In the genomic region with DNA sequence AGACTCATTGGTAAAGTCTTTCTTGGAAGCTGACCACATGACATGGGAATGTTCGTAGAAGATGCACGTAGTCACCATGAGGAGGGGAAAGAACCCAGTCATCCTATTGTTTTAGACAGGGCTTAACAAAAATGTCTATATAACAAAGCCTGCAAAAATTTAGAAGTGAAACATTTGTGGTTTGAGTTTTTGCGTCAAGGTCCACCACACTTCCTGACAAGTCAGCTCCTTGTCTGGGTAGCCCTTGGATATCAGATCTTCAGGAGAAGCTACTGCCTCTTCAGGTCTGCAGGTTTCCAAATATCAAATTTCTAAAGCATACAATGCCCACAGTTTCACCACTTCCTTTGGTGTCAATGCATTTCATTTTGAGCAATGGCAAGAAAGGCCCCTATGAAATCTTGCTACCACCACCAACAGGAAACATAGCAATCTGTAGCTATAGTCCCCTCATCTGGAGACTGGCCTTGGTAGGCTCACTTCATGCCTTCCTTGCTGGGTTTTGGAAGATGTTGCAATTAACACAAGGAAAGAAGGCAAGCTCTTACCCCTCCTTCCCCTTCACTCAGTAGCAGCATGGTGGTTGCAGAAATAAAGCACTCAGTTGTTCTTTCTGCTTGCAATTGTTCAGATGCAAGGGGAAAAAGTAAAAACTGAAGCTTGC, we compare ENCODE assay signal across 9 cellular contexts.
DNase-seq lines count a peak whose midpoint lies in the region; ATAC-seq and TF ChIP-seq lines count a peak whose summit lies in the region.
"Had no signal": no experiment of that assay in that cellular context is flagged by ENCODE, and none has a peak within 500 bp of the region (broad histone marks: within the 10 kb centered on the region; RNA-seq: fewer than 3 reads in every experiment).

No MANE protein-coding gene starts in this region.

- H3K9me3 Mint-ChIP-seq in activated B cell treated with CpG ODN at 0.5 μM for 24 hours (no peaks in the 10 kb centered on the region), endodermal cell (peaks cover 18% of the 10 kb centered on the region)

- peak overlapping the region; percentile 67 to 83 (median 78) for H3K9ac ChIP-seq in BLaER1 treated with 17β-estradiol and CSF1 and Interleukin-3, amounts not matched to agents 10 nM and 100 nM
- H3K9ac ChIP-seq in endodermal cell (ENCODE audit: extremely low read depth, low read length, poor library complexity, severe bottlenecking), result no peak overlapping the region

- H3K36me3 ChIP-seq in BLaER1 treated with 17β-estradiol and CSF1 and Interleukin-3, amounts not matched to agents 10 nM and 100 nM, result no peaks in the 10 kb centered on the region
- H3K36me3 ChIP-seq in esophagus squamous epithelium (no peaks in the 10 kb centered on the region), endodermal cell (ENCODE audit: control insufficient read depth, insufficient read depth, low read length) (no peaks in the 10 kb centered on the region)

- peaks cover 40 to 91% (median 78%) of the 10 kb centered on the region in 10 experiments for H3K4me1 ChIP-seq in BLaER1 treated with 17β-estradiol and CSF1 and Interleukin-3, amounts not matched to agents 10 nM and 100 nM
- H3K4me1 ChIP-seq in esophagus squamous epithelium (peaks cover 0 to 16% (median 4%) of the 10 kb centered on the region in 3 donors), endodermal cell (ENCODE audit: control insufficient read depth, insufficient read depth, low read length) (no peaks in the 10 kb centered on the region)

- WGBS in esophagus squamous epithelium, 2 donors, result 60 to 82% methylated on average over 2 to 3 of the region's 3 CpGs
- 98 to 100% methylated on average over 2 to 3 of the region's 3 CpGs for WGBS in endodermal cell (ENCODE audit: insufficient coverage in 1 of 2, insufficient read length in 1 of 2), 2 experiments

- POLR2A ChIA-PET in activated B cell treated with CpG ODN at 0.5 μM for 24 hours (lab: Charles Lee), result interaction anchor here (0.5 to 1.4 kb wide), 3 partner anchors 28 to 261 kb away, joined by 3 to 6 read pairs (median 6); no protein-coding TSS in a partner anchor

- peaks cover 28% of the 10 kb centered on the region for H3K4me1 Mint-ChIP-seq in activated B cell treated with CpG ODN at 0.5 μM for 24 hours
- peaks cover 19% of the 10 kb centered on the region for H3K4me1 Mint-ChIP-seq in endodermal cell

- H3K27ac Mint-ChIP-seq in activated B cell treated with CpG ODN at 0.5 μM for 24 hours (no peak overlapping the region), endodermal cell (no peak overlapping the region)

- H3K27me3 ChIP-seq in BLaER1 treated with 17β-estradiol and CSF1 and Interleukin-3, amounts not matched to agents 10 nM and 100 nM, result no peaks in the 10 kb centered on the region
- H3K27me3 ChIP-seq in esophagus squamous epithelium (no peaks in the 10 kb centered on the region), endodermal cell (ENCODE audit: control insufficient read depth, insufficient read depth, low read length, poor library complexity, severe bottlenecking) (no peaks in the 10 kb centered on the region)

- peak overlapping the region in 7 of 10 experiments; percentile 12 to 57 (median 33); a peak in 9 of 20 replicates for H3K4me3 ChIP-seq in BLaER1 treated with 17β-estradiol and CSF1 and Interleukin-3, amounts not matched to agents 10 nM and 100 nM
- no peak overlapping the region for H3K4me3 ChIP-seq in esophagus squamous epithelium
- no peak overlapping the region for H3K4me3 ChIP-seq in endodermal cell (ENCODE audit: low read length)

- intact Hi-C loops in activated B cell treated with CpG ODN at 0.5 μM for 24 hours (cut with micrococcal nuclease) (loop anchor here (1.0 kb wide), 1 partner anchor 178 kb away; the partner anchor contains the start of gene SIPA1L1), esophagus squamous epithelium (cut with DNase I) (no loop called here)

- TF ChIP-seq CTCF in activated B cell treated with CpG ODN at 0.5 μM for 24 hours (IDR thresholded peaks at IDR 0.05), result no peak
- no peak for TF ChIP-seq CTCF in esophagus squamous epithelium (IDR thresholded peaks at IDR 0.05)
- TF ChIP-seq CTCF in endodermal cell (conservative IDR thresholded peaks at IDR 0.05), result no peak

- H3K4me3 Mint-ChIP-seq in activated B cell treated with CpG ODN at 0.5 μM for 24 hours, result no peak overlapping the region
- H3K4me3 Mint-ChIP-seq in endodermal cell, result no peak overlapping the region

- peak overlapping the region; percentile 56 to 91 (median 83) for H3K4me2 ChIP-seq in BLaER1 treated with 17β-estradiol and CSF1 and Interleukin-3, amounts not matched to agents 10 nM and 100 nM

- DNase-seq in activated B cell treated with CpG ODN at 0.5 μM for 24 hours (no peak), kidney glomerular epithelial cell (lab: John Stamatoyannopoulos, UW) (peak; percentile 73), UCSD-AML1 (lab: John Stamatoyannopoulos, UW; ENCODE audit: unreplicated experiment) (no peak), NCI-H2029 treated with DMSO at 0.1 percent for 48 hours (lab: John Stamatoyannopoulos, UW) (no peak), esophagus squamous epithelium (lab: John Stamatoyannopoulos, UW) (no peak), endodermal cell (no peak)

- H3K36me3 Mint-ChIP-seq in activated B cell treated with CpG ODN at 0.5 μM for 24 hours (ENCODE audit: low read depth) (no peaks in the 10 kb centered on the region), endodermal cell (ENCODE audit: low read depth) (no peaks in the 10 kb centered on the region)

- peak; percentile 47 for ATAC-seq in HG02610 (IDR thresholded peaks at IDR 0.05; ENCODE audit: unreplicated experiment)
- ATAC-seq in activated B cell treated with CpG ODN at 0.5 μM for 24 hours (ENCODE audit: low read depth), result peak; percentile 23
- ATAC-seq: Right ventricle myocardium inferior had no signal

- CTCF ChIA-PET in activated B cell treated with CpG ODN at 0.5 μM for 24 hours (lab: Charles Lee), result interaction anchor here (1.1 to 4.4 kb wide), 7 partner anchors 39 to 613 kb away, joined by 3 to 34 read pairs (median 6); partner anchors contain the start of gene SIPA1L1

- H4K20me1 ChIP-seq in BLaER1 treated with 17β-estradiol and CSF1 and Interleukin-3, amounts not matched to agents 10 nM and 100 nM, result no peaks in the 10 kb centered on the region

- H3K27me3 Mint-ChIP-seq in activated B cell treated with CpG ODN at 0.5 μM for 24 hours, result no peaks in the 10 kb centered on the region
- no peaks in the 10 kb centered on the region for H3K27me3 Mint-ChIP-seq in endodermal cell (ENCODE audit: insufficient read depth)

- peak overlapping the region; percentile 81 to 98 (median 93) for H3K27ac ChIP-seq in BLaER1 treated with 17β-estradiol and CSF1 and Interleukin-3, amounts not matched to agents 10 nM and 100 nM
- H3K27ac ChIP-seq in esophagus squamous epithelium (peak overlapping the region in 1 of 4 donors; percentile 52), endodermal cell (ENCODE audit: low read depth, low read length) (no peak overlapping the region)

- no peak for TF ChIP-seq POLR2A in esophagus squamous epithelium (IDR thresholded peaks at IDR 0.05)

- peaks cover 0 to 24% (median 0%) of the 10 kb centered on the region in 11 experiments; a peak in 7 of 22 replicates for H3K9me3 ChIP-seq in BLaER1 treated with 17β-estradiol and CSF1 and Interleukin-3, amounts not matched to agents 10 nM and 100 nM (replicated peaks in 1 of 11)
- H3K9me3 ChIP-seq in esophagus squamous epithelium, result no peaks in the 10 kb centered on the region
- H3K9me3 ChIP-seq in endodermal cell (ENCODE audit: control insufficient read depth, low read length), result peaks cover 14% of the 10 kb centered on the region

Comparison
In these comparisons a context has a peak if more than half of its experiments do, and no peak if none do; other contexts are left out.
1. H3K4me3 ChIP-seq: peak in BLaER1 treated with 17β-estradiol and CSF1 and Interleukin-3, amounts not matched to agents 10 nM and 100 nM (7 of 10); none in esophagus squamous epithelium (0 of 4) and endodermal cell (single experiment).